11 cellular contexts compared by ENCODE assay signal in genomic region chr2:204664708-204665121, GRCh38.
DNase-seq lines count a peak whose midpoint lies in the region; ATAC-seq and TF ChIP-seq lines count a peak whose summit lies in the region.
"Had no signal": no experiment of that assay in that cellular context is flagged by ENCODE, and none has a peak within 500 bp of the region (broad histone marks: within the 10 kb centered on the region; RNA-seq: fewer than 3 reads in every experiment).

No MANE protein-coding gene starts in this region.

- no peaks in the 10 kb centered on the region for H3K9me2 ChIP-seq in hepatocyte (replicated peaks; ENCODE audit: insufficient read depth)

- H3F3A ChIP-seq in smooth muscle cell (ENCODE audit: low read depth), result no peaks in the 10 kb centered on the region

- TF ChIP-seq CTCF in astrocyte of the cerebellum (IDR thresholded peaks at IDR 0.05; ENCODE audit: low read depth, low read length, missing control alignments) (no peak), hepatocyte (IDR thresholded peaks at IDR 0.05; ENCODE audit: poor library complexity) (no peak), smooth muscle cell (IDR thresholded peaks at IDR 0.05; ENCODE audit: borderline replicate concordance, insufficient read depth, poor library complexity, severe bottlenecking) (no peak)

- peaks cover 24% of the 10 kb centered on the region for H3K79me2 ChIP-seq in hepatocyte
- no peaks in the 10 kb centered on the region for H3K79me2 ChIP-seq in smooth muscle cell (ENCODE audit: low read depth)

- no peak overlapping the region for H3K4me3 ChIP-seq in astrocyte of the cerebellum (ENCODE audit: low read depth, low read length)
- no peak overlapping the region for H3K4me3 ChIP-seq in hepatocyte
- no peak overlapping the region for H3K4me3 ChIP-seq in smooth muscle cell

- no peak overlapping the region for H2AFZ ChIP-seq in hepatocyte
- H2AFZ ChIP-seq in smooth muscle cell (ENCODE audit: low read depth), result no peak overlapping the region

- H3K9me3 ChIP-seq in hepatocyte (ENCODE audit: low read depth) (no peaks in the 10 kb centered on the region), smooth muscle cell (replicated peaks; ENCODE audit: low read depth) (no peaks in the 10 kb centered on the region)

- H3K27me3 ChIP-seq in hepatocyte (no peaks in the 10 kb centered on the region), smooth muscle cell (ENCODE audit: low read depth) (no peaks in the 10 kb centered on the region)

- H3K4me2 ChIP-seq in hepatocyte (peak overlapping the region; percentile 12), smooth muscle cell (peak overlapping the region; percentile 6)

- H3K36me3 ChIP-seq in hepatocyte (replicated peaks; ENCODE audit: insufficient read depth, low read depth) (no peaks in the 10 kb centered on the region), smooth muscle cell (ENCODE audit: low read depth) (no peaks in the 10 kb centered on the region)

- H3K4me1 ChIP-seq in hepatocyte (ENCODE audit: insufficient read depth) (peaks cover 28% of the 10 kb centered on the region), smooth muscle cell (ENCODE audit: low read depth) (peaks cover 5% of the 10 kb centered on the region)

- no peaks in the 10 kb centered on the region for H3K27me3 Mint-ChIP-seq in effector memory CD8-positive, alpha-beta T cell
- H3K27me3 Mint-ChIP-seq: activated naive CD4-positive, alpha-beta T cell treated with anti-CD3 and anti-CD28 coated beads, Interleukin-2, amount 50 U/mL, for 24 hours had no signal

- H3K4me3 Mint-ChIP-seq in stimulated activated effector memory CD8-positive, alpha-beta T cell treated with anti-CD3 and anti-CD28 coated beads, Interleukin-12 subunit alpha, Interleukin-12 subunit beta, amount 100 ng/mL, for 72 hours, result no peak overlapping the region
- no peak overlapping the region for H3K4me3 Mint-ChIP-seq in effector memory CD8-positive, alpha-beta T cell
- H3K4me3 Mint-ChIP-seq: activated CD4-positive, alpha-beta T cell treated with anti-CD3 and anti-CD28 coated beads for 36 hours; activated naive CD4-positive, alpha-beta T cell treated with anti-CD3 and anti-CD28 coated beads, Interleukin-2, amount 50 U/mL, for 24 hours had no signal

- no peaks in the 10 kb centered on the region for H3K36me3 Mint-ChIP-seq in stimulated activated effector memory CD8-positive, alpha-beta T cell treated with anti-CD3 and anti-CD28 coated beads, Interleukin-12 subunit alpha, Interleukin-12 subunit beta, amount 100 ng/mL, for 72 hours
- H3K36me3 Mint-ChIP-seq in effector memory CD8-positive, alpha-beta T cell (ENCODE audit: insufficient read depth), result peaks cover 2% of the 10 kb centered on the region
- H3K36me3 Mint-ChIP-seq: activated naive CD4-positive, alpha-beta T cell treated with anti-CD3 and anti-CD28 coated beads, Interleukin-2, amount 50 U/mL, for 24 hours had no signal

- H3K9me3 Mint-ChIP-seq in stimulated activated effector memory CD8-positive, alpha-beta T cell treated with anti-CD3 and anti-CD28 coated beads, Interleukin-12 subunit alpha, Interleukin-12 subunit beta, amount 100 ng/mL, for 72 hours, result no peaks in the 10 kb centered on the region
- no peaks in the 10 kb centered on the region for H3K9me3 Mint-ChIP-seq in effector memory CD8-positive, alpha-beta T cell
- H3K9me3 Mint-ChIP-seq: activated naive CD4-positive, alpha-beta T cell treated with anti-CD3 and anti-CD28 coated beads, Interleukin-2, amount 50 U/mL, for 24 hours had no signal

- in situ Hi-C loops in astrocyte of the cerebellum (cut with HindIII; ENCODE audit: low sequenced_read_pairs), result no loop called here

- H4K20me1 ChIP-seq in hepatocyte (ENCODE audit: insufficient read depth, poor library complexity, severe bottlenecking), result no peaks in the 10 kb centered on the region
- no peaks in the 10 kb centered on the region for H4K20me1 ChIP-seq in smooth muscle cell (ENCODE audit: low read depth)

- peak overlapping the region; percentile 72 for H3K27ac ChIP-seq in hepatocyte
- H3K27ac ChIP-seq in smooth muscle cell (ENCODE audit: low read depth), result peak overlapping the region; percentile 58

- whole genome bisulfite sequencing in hepatocyte (ENCODE audit: low lambda C conversion rate, missing lambda C conversion rate), result 27% methylated on average over 1 of the region's 1 CpG
- WGBS in smooth muscle cell (ENCODE audit: low lambda C conversion rate), result 18% methylated on average over 1 of the region's 1 CpG

- H3K9ac ChIP-seq in smooth muscle cell (ENCODE audit: low read depth), result no peak overlapping the region

- DNase-seq in HS-5 (ENCODE audit: low read depth) (peak; percentile 65), astrocyte of the cerebellum (ENCODE audit: low read depth) (peak; percentile 47), hepatocyte (ENCODE audit: low spot score) (no peak), smooth muscle cell (lab: John Stamatoyannopoulos, UW; ENCODE audit: unreplicated experiment) (no peak), NCI-H82 treated with DMSO at 0.1 percent for 48 hours (lab: John Stamatoyannopoulos, UW; ENCODE audit: unreplicated experiment) (no peak), NCI-H1092 (lab: John Stamatoyannopoulos, UW) (no peak)
- no peak for DNase-seq in stimulated activated effector memory CD8-positive, alpha-beta T cell treated with anti-CD3 and anti-CD28 coated beads, Interleukin-12 subunit alpha, Interleukin-12 subunit beta, amount 100 ng/mL, for 72 hours (ENCODE audit: low spot score in 2 of 2)
- DNase-seq in effector memory CD8-positive, alpha-beta T cell, result no peak
- DNase-seq: activated CD4-positive, alpha-beta T cell treated with anti-CD3 and anti-CD28 coated beads for 36 hours; NCI-H1930 had no signal

- no peaks in the 10 kb centered on the region for H3K4me1 Mint-ChIP-seq in stimulated activated effector memory CD8-positive, alpha-beta T cell treated with anti-CD3 and anti-CD28 coated beads, Interleukin-12 subunit alpha, Interleukin-12 subunit beta, amount 100 ng/mL, for 72 hours
- H3K4me1 Mint-ChIP-seq in effector memory CD8-positive, alpha-beta T cell (ENCODE audit: low read depth in 2 of 2), result no peaks in the 10 kb centered on the region
- H3K4me1 Mint-ChIP-seq: activated CD4-positive, alpha-beta T cell treated with anti-CD3 and anti-CD28 coated beads for 36 hours; activated naive CD4-positive, alpha-beta T cell treated with anti-CD3 and anti-CD28 coated beads, Interleukin-2, amount 50 U/mL, for 24 hours had no signal

- no peak for ATAC-seq in stimulated activated effector memory CD8-positive, alpha-beta T cell treated with anti-CD3 and anti-CD28 coated beads, Interleukin-12 subunit alpha, Interleukin-12 subunit beta, amount 100 ng/mL, for 72 hours
- ATAC-seq in effector memory CD8-positive, alpha-beta T cell (replicated peaks), result no peak
- ATAC-seq: activated CD4-positive, alpha-beta T cell treated with anti-CD3 and anti-CD28 coated beads for 36 hours had no signal

- H3K27ac Mint-ChIP-seq in stimulated activated effector memory CD8-positive, alpha-beta T cell treated with anti-CD3 and anti-CD28 coated beads, Interleukin-12 subunit alpha, Interleukin-12 subunit beta, amount 100 ng/mL, for 72 hours, result no peak overlapping the region
- H3K27ac Mint-ChIP-seq in effector memory CD8-positive, alpha-beta T cell, result no peak overlapping the region
- H3K27ac Mint-ChIP-seq: activated CD4-positive, alpha-beta T cell treated with anti-CD3 and anti-CD28 coated beads for 36 hours; activated naive CD4-positive, alpha-beta T cell treated with anti-CD3 and anti-CD28 coated beads, Interleukin-2, amount 50 U/mL, for 24 hours had no signal

Comparison
In these comparisons a context has a peak if more than half of its experiments do, and no peak if none do; other contexts are left out.
1. DNase-seq: peak in HS-5 (single experiment) and astrocyte of the cerebellum (single experiment); none in hepatocyte (single experiment), smooth muscle cell (single experiment), stimulated activated effector memory CD8-positive, alpha-beta T cell treated with anti-CD3 and anti-CD28 coated beads, Interleukin-12 subunit alpha, Interleukin-12 subunit beta, amount 100 ng/mL, for 72 hours (0 of 2), NCI-H82 treated with DMSO at 0.1 percent for 48 hours (single experiment), effector memory CD8-positive, alpha-beta T cell (0 of 3) and NCI-H1092 (single experiment).